In the genomic region with DNA sequence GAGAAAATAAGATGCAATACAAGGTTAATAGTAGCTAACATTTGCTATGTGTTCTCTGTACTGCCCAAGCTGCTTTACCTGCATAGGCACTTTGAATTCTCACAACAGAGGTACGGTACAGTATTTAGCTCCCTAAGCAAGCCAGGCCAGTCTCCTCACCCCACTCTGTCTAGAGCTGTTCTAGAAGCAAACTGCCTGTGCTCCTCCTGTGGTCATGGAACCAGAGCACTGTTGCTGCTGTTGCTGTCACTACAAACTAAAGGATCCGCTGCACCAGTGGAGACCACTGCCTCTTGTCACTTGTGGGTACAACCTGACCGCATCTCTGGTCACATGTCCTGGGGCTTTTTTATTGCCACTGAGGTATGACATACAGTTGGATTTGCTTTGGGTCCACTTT, we compare ENCODE assay signal across 24 cellular contexts.
"Had no signal": no experiment of that assay in that cellular context is flagged by ENCODE, and none has a peak within 500 bp of the region (broad histone marks: within the 10 kb centered on the region; RNA-seq: fewer than 3 reads in every experiment).

No MANE protein-coding gene starts in this region.

- H3K4me1 ChIP-seq: adrenal gland had no signal

- DNase-seq: activated B cell treated with CpG ODN at 0.5 μM for 24 hours; activated CD4-positive, alpha-beta memory T cell treated with anti-CD3 and anti-CD28 coated beads, Interleukin-2, amount 10 ng/mL, durations not matched to agents 7 days and 5 days; activated CD4-positive, alpha-beta T cell treated with anti-CD3 and anti-CD28 coated beads, Interleukin-2, amount 10 ng/mL, durations not matched to agents 7 days and 5 days; activated CD8-positive, alpha-beta memory T cell treated with anti-CD3 and anti-CD28 coated beads, Interleukin-2, amount 50 U/mL, for 4 hours; activated effector memory CD4-positive, alpha-beta T cell treated with anti-CD3 and anti-CD28 coated beads, Interleukin-2, amount 50 U/mL, for 16 hours; activated naive CD4-positive, alpha-beta T cell treated with anti-CD3 and anti-CD28 coated beads for 36 hours; activated naive CD8-positive, alpha-beta T cell treated with anti-CD3 and anti-CD28 coated beads, Interleukin-2, amount 10 ng/mL, durations not matched to agents 7 days and 5 days; activated T-cell treated with anti-CD3 and anti-CD28 coated beads, Interleukin-2, amount 50 U/mL, for 24 hours; adrenal gland; anterior cingulate cortex; cerebellar nuclear complex; NCI-H1092; NCI-H1417; NCI-H1930; NCI-H2107; NCI-H345; NCI-H510A; NCI-H526 treated with DMSO at 0.1 percent for 48 hours; NCI-H82; PC-3; SHP77; SW 1271 had no signal

- H3K27ac ChIP-seq: adrenal gland, SJSA1 had no signal

- H3K27me3 ChIP-seq: adrenal gland, SJSA1 had no signal

- ATAC-seq: PC-3, SK-N-SH treated with all-trans-retinoic acid at 6 μM for 48 hours had no signal

- H3K9me3 ChIP-seq: adrenal gland, SJSA1 had no signal

- H3K4me3 ChIP-seq: adrenal gland, SJSA1 had no signal
